In genomic region chr15:83011271-83012037, GRCh38 we compare ENCODE assay signal across 8 cellular contexts. TPM values are rescaled to one million over a fixed set of nuclear protein-coding genes. Genes with fewer than 3 reads are reported as not detected.
DNase-seq lines count a peak whose midpoint lies in the region; ATAC-seq and TF ChIP-seq lines count a peak whose summit lies in the region.

C15orf40 (minus strand) TSS chr15:83011639; CDS start chr15:83011607, 32 bp downstream.

- peak; percentile 82 to 93 (median 84) for TF ChIP-seq CTCF in uterus (IDR thresholded peaks at IDR 0.05)

- peak within 1 kb of the TSS; percentile 78 for H3K27ac ChIP-seq in right cardiac atrium (ENCODE audit: low read length)
- peak within 1 kb of the TSS; percentile 69 to 83 for H3K27ac ChIP-seq in uterus

- H3K9me3 ChIP-seq in right cardiac atrium (ENCODE audit: control insufficient read depth, low read length) (no peaks in the 10 kb centered on the region), uterus (no peaks in the 10 kb centered on the region)

- H3K27me3 ChIP-seq in right cardiac atrium (ENCODE audit: control insufficient read depth, insufficient read depth) (no peaks in the 10 kb centered on the region), uterus (no peaks in the 10 kb centered on the region)

- peak; percentile 89 for TF ChIP-seq POLR2A in GM18505 (IDR thresholded peaks at IDR 0.05; ENCODE audit: borderline replicate concordance, extremely low read depth, insufficient read depth, insufficient read length)
- TF ChIP-seq POLR2A in uterus (IDR thresholded peaks at IDR 0.05) = peak; percentile 59 to 75

- peak within 1 kb of the TSS; percentile 92 for H3K4me3 ChIP-seq in right cardiac atrium (ENCODE audit: low read length)
- H3K4me3 ChIP-seq in uterus = peak within 1 kb of the TSS; percentile 98

- DNase-seq in NCI-H1694 (lab: John Stamatoyannopoulos, UW) = peak; percentile 72
- DNase-seq in anterior cingulate cortex (lab: John Stamatoyannopoulos, UW) = peak; percentile 34 to 95 (median 84)
- DNase-seq in right cardiac atrium = peak; percentile 93 to 97 (median 96)
- peak; percentile 94 for DNase-seq in putamen (ENCODE audit: low spot score)
- peak; percentile 82 to 86 for DNase-seq in uterus

- H3K36me3 ChIP-seq in uterus = no peaks in the 10 kb centered on the region

- ATAC-seq in GM18505 (IDR thresholded peaks at IDR 0.05; ENCODE audit: unreplicated experiment) = peak; percentile 79
- peak; percentile 80 for ATAC-seq in HG02938 (IDR thresholded peaks at IDR 0.05; ENCODE audit: unreplicated experiment)
- ATAC-seq in right cardiac atrium = peak; percentile 99

- peaks cover 9% of the 10 kb centered on the region for H3K4me1 ChIP-seq in right cardiac atrium (ENCODE audit: control insufficient read depth, insufficient read depth, low read length)
- H3K4me1 ChIP-seq in uterus = no peaks in the 10 kb centered on the region

- WGBS in right cardiac atrium = 1% methylated on average over 61 of the region's 61 CpGs

- intact Hi-C loops in T-helper 2 cell treated with Interferon-gamma antibody and Interleukin-4, amounts not matched to agents 100 ng/mL and 5 ng/mL, for 36 hours (cut with micrococcal nuclease) = loop anchor here (1.0 to 10.0 kb wide), 9 partner anchors 25 to 747 kb away; partner anchors contain the start of genes BTBD1, EFL1, HDGFL3 and RAMAC
- intact Hi-C loops in right cardiac atrium (cut with DNase I) (loop anchor here in 2 of 4 donors (2.0 to 10.0 kb wide), 4 partner anchors 53 to 196 kb away; partner anchors contain the start of genes BTBD1 (in 1 of the 2) and HDGFL3 (in 1 of the 2)), uterus (cut with DNase I; ENCODE audit: low total_unique reads) (no loop called here)

RNA-seq across cellular contexts. Expression of gene C15orf40, which starts in this region (rescaled TPM):
- total RNA-seq in T-helper 2 cell treated with Interferon-gamma antibody and Interleukin-4, amounts not matched to agents 100 ng/mL and 5 ng/mL, for 36 hours = 25.3 and 30.4 TPM in 2 replicates
- total RNA-seq in right cardiac atrium (10 to 100 TPM; 11.0 to 16.0 (median 13.2) TPM), uterus (10 to 100 TPM in 2 of 4 donors, 1 to 10 TPM in 2; 2.0 to 21.2 (median 8.3) TPM)
- 12.7 TPM for polyA plus RNA-seq in right cardiac atrium

Comparison
In these comparisons a context has a peak if more than half of its experiments do, and no peak if none do; other contexts are left out.
1. Peak in every context shown above with its lines: DNase-seq, ATAC-seq, H3K4me3 ChIP-seq and H3K27ac ChIP-seq.